ENCODE assay signal across 1 cellular context in the genomic region with DNA sequence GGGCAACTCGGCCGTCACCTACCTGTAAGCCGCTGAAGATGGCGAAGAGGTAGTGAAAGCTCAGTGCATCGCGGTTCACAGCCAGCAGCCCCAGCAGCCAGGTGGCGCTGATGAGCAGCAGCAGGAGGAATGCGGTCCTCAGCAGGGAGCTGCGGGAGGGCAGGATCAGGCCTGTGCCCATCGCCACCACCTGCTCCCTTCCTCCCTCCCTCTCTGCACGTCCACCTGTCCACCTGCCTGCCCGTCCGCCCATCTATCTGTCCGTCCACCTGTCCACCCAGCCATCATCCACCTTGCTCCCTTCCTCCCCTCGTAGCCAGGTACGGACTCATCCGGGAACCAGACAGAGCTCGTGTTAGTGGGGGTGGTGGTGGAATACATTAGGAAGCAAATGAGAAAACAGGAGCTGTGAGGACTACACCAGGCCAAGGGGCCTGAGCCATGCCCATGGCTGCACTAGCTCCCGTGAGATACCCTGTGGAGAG.
TF ChIP-seq lines count a peak whose summit lies in the region.

No MANE protein-coding gene starts in this region.

TF ChIP-seq in H1, 55 proteins besides CTCF, POLR2A, EP300 and RAD21 (continued from another document):
- TF ChIP-seq SIN3A (conservative IDR thresholded peaks at IDR 0.05 in 1 of 2, IDR thresholded peaks at IDR 0.05 in 1 of 2; ENCODE audit: low read depth in 1 of 2, low read length in 2 of 2) (peak in 1 of 2 experiments; percentile 81; a peak in 2 of 4 replicates), BCL11A (IDR thresholded peaks at IDR 0.05; ENCODE audit: low read depth in 2 of 2, low read length in 2 of 2) (no peak), KDM4A (IDR thresholded peaks at IDR 0.05; ENCODE audit: low read depth, low read length, severe bottlenecking) (no peak), NRF1 (IDR thresholded peaks at IDR 0.05; ENCODE audit: low read depth, low read length) (no peak), KDM1A (IDR thresholded peaks at IDR 0.05; ENCODE audit: borderline replicate concordance, low read length) (no peak; the same call in 1 of the 2 replicates), RNF2 (IDR thresholded peaks at IDR 0.05; ENCODE audit: borderline replicate concordance, low read depth, low read length, missing control alignments, poor library complexity, severe bottlenecking) (no peak), GTF2F1 (IDR thresholded peaks at IDR 0.05; ENCODE audit: borderline replicate concordance, low read depth, low read length) (no peak), RXRA (IDR thresholded peaks at IDR 0.05; ENCODE audit: insufficient read depth, low read depth, low read length) (no peak), ASH2L (IDR thresholded peaks at IDR 0.05; ENCODE audit: low read length) (no peak), HDAC6 (IDR thresholded peaks at IDR 0.05; ENCODE audit: low read depth, low read length) (no peak), POLR2AphosphoS5 (IDR thresholded peaks at IDR 0.05; ENCODE audit: low read depth, low read length) (peak; percentile 18; the same call in 1 of the 2 replicates), BACH1 (IDR thresholded peaks at IDR 0.05; ENCODE audit: low read length) (no peak), CTBP2 (IDR thresholded peaks at IDR 0.05; ENCODE audit: borderline replicate concordance, insufficient read depth, insufficient read length, low read length) (peak; percentile 80), POU5F1 (IDR thresholded peaks at IDR 0.05; ENCODE audit: low read depth, low read length) (no peak), SP2 (IDR thresholded peaks at IDR 0.05; ENCODE audit: low read length) (no peak), NANOG (IDR thresholded peaks at IDR 0.05; ENCODE audit: insufficient read depth, low read depth, low read length, poor library complexity, severe bottlenecking) (no peak), RFX5 (IDR thresholded peaks at IDR 0.05; ENCODE audit: borderline replicate concordance, low read depth, low read length) (no peak), SIX5 (IDR thresholded peaks at IDR 0.05; ENCODE audit: low read depth, low read length) (no peak), SP4 (IDR thresholded peaks at IDR 0.05; ENCODE audit: low read length) (no peak), CREB1 (IDR thresholded peaks at IDR 0.05) (no peak), TBP (IDR thresholded peaks at IDR 0.05; ENCODE audit: low read depth, low read length) (no peak; the same call in 1 of the 2 replicates), RBBP5 (IDR thresholded peaks at IDR 0.05; ENCODE audit: borderline replicate concordance, low read depth, low read length) (0 out of 2 replicates have a peak, but pooled peaks have one; percentile 64), GABPA (IDR thresholded peaks at IDR 0.05; ENCODE audit: borderline replicate concordance, insufficient read depth, low read length) (peak; percentile 87), SUZ12 (IDR thresholded peaks at IDR 0.05; ENCODE audit: low read length) (no peak), YY1 (IDR thresholded peaks at IDR 0.05; ENCODE audit: low read depth, low read length) (peak; percentile 81), CEBPB (IDR thresholded peaks at IDR 0.05; ENCODE audit: low read depth, low read length) (no peak), CBX8 (IDR thresholded peaks at IDR 0.05; ENCODE audit: borderline replicate concordance, low read depth, low read length) (no peak), EZH2 (IDR thresholded peaks at IDR 0.05; ENCODE audit: low read depth, low read length, severe bottlenecking) (no peak), CHD2 (IDR thresholded peaks at IDR 0.05; ENCODE audit: low read length) (no peak; the same call in 1 of the 2 replicates), ZNF274 (IDR thresholded peaks at IDR 0.05; ENCODE audit: borderline replicate concordance, extremely low read depth, low read length) (no peak), BRCA1 (IDR thresholded peaks at IDR 0.05; ENCODE audit: low read depth, low read length) (no peak), SAP30 (IDR thresholded peaks at IDR 0.05; ENCODE audit: insufficient read depth, insufficient replicate concordance, low read length) (no peak), SRF (IDR thresholded peaks at IDR 0.05; ENCODE audit: low read depth, low read length) (no peak), SIRT6 (IDR thresholded peaks at IDR 0.05; ENCODE audit: low read length) (no peak), TEAD4 (IDR thresholded peaks at IDR 0.05; ENCODE audit: low read depth, low read length) (peak; percentile 97), EGR1 (IDR thresholded peaks at IDR 0.05; ENCODE audit: borderline replicate concordance, low read depth, low read length) (no peak), SP1 (IDR thresholded peaks at IDR 0.05; ENCODE audit: low read depth, low read length) (no peak), JUN (IDR thresholded peaks at IDR 0.05; ENCODE audit: low read depth, low read length) (no peak)
- TF ChIP-seq, protein P1, sequence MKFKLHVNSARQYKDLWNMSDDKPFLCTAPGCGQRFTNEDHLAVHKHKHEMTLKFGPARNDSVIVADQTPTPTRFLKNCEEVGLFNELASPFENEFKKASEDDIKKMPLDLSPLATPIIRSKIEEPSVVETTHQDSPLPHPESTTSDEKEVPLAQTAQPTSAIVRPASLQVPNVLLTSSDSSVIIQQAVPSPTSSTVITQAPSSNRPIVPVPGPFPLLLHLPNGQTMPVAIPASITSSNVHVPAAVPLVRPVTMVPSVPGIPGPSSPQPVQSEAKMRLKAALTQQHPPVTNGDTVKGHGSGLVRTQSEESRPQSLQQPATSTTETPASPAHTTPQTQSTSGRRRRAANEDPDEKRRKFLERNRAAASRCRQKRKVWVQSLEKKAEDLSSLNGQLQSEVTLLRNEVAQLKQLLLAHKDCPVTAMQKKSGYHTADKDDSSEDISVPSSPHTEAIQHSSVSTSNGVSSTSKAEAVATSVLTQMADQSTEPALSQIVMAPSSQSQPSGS (IDR thresholded peaks at IDR 0.05; ENCODE audit: low read length): no peak
- TF ChIP-seq, protein P2, sequence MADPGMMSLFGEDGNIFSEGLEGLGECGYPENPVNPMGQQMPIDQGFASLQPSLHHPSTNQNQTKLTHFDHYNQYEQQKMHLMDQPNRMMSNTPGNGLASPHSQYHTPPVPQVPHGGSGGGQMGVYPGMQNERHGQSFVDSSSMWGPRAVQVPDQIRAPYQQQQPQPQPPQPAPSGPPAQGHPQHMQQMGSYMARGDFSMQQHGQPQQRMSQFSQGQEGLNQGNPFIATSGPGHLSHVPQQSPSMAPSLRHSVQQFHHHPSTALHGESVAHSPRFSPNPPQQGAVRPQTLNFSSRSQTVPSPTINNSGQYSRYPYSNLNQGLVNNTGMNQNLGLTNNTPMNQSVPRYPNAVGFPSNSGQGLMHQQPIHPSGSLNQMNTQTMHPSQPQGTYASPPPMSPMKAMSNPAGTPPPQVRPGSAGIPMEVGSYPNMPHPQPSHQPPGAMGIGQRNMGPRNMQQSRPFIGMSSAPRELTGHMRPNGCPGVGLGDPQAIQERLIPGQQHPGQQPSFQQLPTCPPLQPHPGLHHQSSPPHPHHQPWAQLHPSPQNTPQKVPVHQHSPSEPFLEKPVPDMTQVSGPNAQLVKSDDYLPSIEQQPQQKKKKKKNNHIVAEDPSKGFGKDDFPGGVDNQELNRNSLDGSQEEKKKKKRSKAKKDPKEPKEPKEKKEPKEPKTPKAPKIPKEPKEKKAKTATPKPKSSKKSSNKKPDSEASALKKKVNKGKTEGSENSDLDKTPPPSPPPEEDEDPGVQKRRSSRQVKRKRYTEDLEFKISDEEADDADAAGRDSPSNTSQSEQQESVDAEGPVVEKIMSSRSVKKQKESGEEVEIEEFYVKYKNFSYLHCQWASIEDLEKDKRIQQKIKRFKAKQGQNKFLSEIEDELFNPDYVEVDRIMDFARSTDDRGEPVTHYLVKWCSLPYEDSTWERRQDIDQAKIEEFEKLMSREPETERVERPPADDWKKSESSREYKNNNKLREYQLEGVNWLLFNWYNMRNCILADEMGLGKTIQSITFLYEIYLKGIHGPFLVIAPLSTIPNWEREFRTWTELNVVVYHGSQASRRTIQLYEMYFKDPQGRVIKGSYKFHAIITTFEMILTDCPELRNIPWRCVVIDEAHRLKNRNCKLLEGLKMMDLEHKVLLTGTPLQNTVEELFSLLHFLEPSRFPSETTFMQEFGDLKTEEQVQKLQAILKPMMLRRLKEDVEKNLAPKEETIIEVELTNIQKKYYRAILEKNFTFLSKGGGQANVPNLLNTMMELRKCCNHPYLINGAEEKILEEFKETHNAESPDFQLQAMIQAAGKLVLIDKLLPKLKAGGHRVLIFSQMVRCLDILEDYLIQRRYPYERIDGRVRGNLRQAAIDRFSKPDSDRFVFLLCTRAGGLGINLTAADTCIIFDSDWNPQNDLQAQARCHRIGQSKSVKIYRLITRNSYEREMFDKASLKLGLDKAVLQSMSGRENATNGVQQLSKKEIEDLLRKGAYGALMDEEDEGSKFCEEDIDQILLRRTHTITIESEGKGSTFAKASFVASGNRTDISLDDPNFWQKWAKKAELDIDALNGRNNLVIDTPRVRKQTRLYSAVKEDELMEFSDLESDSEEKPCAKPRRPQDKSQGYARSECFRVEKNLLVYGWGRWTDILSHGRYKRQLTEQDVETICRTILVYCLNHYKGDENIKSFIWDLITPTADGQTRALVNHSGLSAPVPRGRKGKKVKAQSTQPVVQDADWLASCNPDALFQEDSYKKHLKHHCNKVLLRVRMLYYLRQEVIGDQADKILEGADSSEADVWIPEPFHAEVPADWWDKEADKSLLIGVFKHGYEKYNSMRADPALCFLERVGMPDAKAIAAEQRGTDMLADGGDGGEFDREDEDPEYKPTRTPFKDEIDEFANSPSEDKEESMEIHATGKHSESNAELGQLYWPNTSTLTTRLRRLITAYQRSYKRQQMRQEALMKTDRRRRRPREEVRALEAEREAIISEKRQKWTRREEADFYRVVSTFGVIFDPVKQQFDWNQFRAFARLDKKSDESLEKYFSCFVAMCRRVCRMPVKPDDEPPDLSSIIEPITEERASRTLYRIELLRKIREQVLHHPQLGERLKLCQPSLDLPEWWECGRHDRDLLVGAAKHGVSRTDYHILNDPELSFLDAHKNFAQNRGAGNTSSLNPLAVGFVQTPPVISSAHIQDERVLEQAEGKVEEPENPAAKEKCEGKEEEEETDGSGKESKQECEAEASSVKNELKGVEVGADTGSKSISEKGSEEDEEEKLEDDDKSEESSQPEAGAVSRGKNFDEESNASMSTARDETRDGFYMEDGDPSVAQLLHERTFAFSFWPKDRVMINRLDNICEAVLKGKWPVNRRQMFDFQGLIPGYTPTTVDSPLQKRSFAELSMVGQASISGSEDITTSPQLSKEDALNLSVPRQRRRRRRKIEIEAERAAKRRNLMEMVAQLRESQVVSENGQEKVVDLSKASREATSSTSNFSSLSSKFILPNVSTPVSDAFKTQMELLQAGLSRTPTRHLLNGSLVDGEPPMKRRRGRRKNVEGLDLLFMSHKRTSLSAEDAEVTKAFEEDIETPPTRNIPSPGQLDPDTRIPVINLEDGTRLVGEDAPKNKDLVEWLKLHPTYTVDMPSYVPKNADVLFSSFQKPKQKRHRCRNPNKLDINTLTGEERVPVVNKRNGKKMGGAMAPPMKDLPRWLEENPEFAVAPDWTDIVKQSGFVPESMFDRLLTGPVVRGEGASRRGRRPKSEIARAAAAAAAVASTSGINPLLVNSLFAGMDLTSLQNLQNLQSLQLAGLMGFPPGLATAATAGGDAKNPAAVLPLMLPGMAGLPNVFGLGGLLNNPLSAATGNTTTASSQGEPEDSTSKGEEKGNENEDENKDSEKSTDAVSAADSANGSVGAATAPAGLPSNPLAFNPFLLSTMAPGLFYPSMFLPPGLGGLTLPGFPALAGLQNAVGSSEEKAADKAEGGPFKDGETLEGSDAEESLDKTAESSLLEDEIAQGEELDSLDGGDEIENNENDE (IDR thresholded peaks at IDR 0.05; ENCODE audit: insufficient replicate concordance, low read length): no peak
- TF ChIP-seq, protein P3, sequence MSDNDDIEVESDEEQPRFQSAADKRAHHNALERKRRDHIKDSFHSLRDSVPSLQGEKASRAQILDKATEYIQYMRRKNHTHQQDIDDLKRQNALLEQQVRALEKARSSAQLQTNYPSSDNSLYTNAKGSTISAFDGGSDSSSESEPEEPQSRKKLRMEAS (IDR thresholded peaks at IDR 0.05): peak; percentile 79
- TF ChIP-seq, protein P4, sequence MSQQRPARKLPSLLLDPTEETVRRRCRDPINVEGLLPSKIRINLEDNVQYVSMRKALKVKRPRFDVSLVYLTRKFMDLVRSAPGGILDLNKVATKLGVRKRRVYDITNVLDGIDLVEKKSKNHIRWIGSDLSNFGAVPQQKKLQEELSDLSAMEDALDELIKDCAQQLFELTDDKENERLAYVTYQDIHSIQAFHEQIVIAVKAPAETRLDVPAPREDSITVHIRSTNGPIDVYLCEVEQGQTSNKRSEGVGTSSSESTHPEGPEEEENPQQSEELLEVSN (IDR thresholded peaks at IDR 0.05): no peak
